In genomic region chr5:64166201-64166959, GRCh38 we compare ENCODE assay signal across 9 cellular contexts. TPM values are rescaled to one million over a fixed set of nuclear protein-coding genes. Genes with fewer than 3 reads are reported as not detected.
A peak's percentile ranks its signal among the peaks of the same experiment; 100 is the strongest.
DNase-seq lines count a peak whose midpoint lies in the region; ATAC-seq, FAIRE-seq and TF ChIP-seq lines count a peak whose summit lies in the region.
"Had no signal": no experiment of that assay in that cellular context is flagged by ENCODE, and none has a peak within 500 bp of the region (broad histone marks: within the 10 kb centered on the region; RNA-seq: fewer than 3 reads in every experiment).

No MANE protein-coding gene starts in this region.

- no peaks in the 10 kb centered on the region for H4K20me1 ChIP-seq in astrocyte (ENCODE audit: insufficient read depth, low read length)

- H3K4me1 Mint-ChIP-seq in astrocyte (ENCODE audit: low read depth, unreplicated experiment): no peaks in the 10 kb centered on the region

- ATAC-seq in GM21786 (IDR thresholded peaks at IDR 0.05; ENCODE audit: unreplicated experiment) (no peak), GM18909 (IDR thresholded peaks at IDR 0.05; ENCODE audit: poor library complexity, unreplicated experiment) (no peak)

- FAIRE-seq in astrocyte (lab: Jason Lieb, UNC): no peak

- WGBS in spleen, 5 donors: 15 to 21% (median 17%) methylated on average over 23 of the region's 23 CpGs

- TF ChIP-seq CTCF in astrocyte (IDR thresholded peaks at IDR 0.05; ENCODE audit: insufficient read depth, low read depth, low read length) (no peak), spleen (IDR thresholded peaks at IDR 0.05 in 8 of 11, conservative IDR thresholded peaks at IDR 0.05 in 3 of 11) (no peak)

- no peaks in the 10 kb centered on the region for H3K9me3 Mint-ChIP-seq in astrocyte (ENCODE audit: unreplicated experiment)

- TF ChIP-seq POLR2A in spleen (IDR thresholded peaks at IDR 0.05): no peak

- H2AFZ ChIP-seq in astrocyte (ENCODE audit: low read depth, low read length): peak overlapping the region; percentile 87

- H3K4me1 ChIP-seq in astrocyte (ENCODE audit: insufficient read depth, low read length): peaks cover 6% of the 10 kb centered on the region
- peaks cover 4% of the 10 kb centered on the region; the same call in 1 of the 2 replicates for H3K4me1 ChIP-seq in iPS-20b (ENCODE audit: insufficient read depth, low read length)
- H3K4me1 ChIP-seq in spleen: peaks cover 0 to 20% (median 0%) of the 10 kb centered on the region in 6 donors

- no peaks in the 10 kb centered on the region for H3K79me2 ChIP-seq in astrocyte (ENCODE audit: insufficient read depth, low read length)

- no peaks in the 10 kb centered on the region for H3K36me3 ChIP-seq in astrocyte (ENCODE audit: insufficient read depth, low read length)
- no peaks in the 10 kb centered on the region for H3K36me3 ChIP-seq in iPS-20b (ENCODE audit: insufficient read depth, low read depth, low read length)
- H3K36me3 ChIP-seq in spleen: no peaks in the 10 kb centered on the region

- H3K9me3 ChIP-seq in astrocyte (ENCODE audit: insufficient read depth, low read depth, low read length) (no peaks in the 10 kb centered on the region), iPS-20b (ENCODE audit: insufficient read depth, low read depth, low read length) (no peaks in the 10 kb centered on the region), spleen (no peaks in the 10 kb centered on the region)

- peaks cover 5% of the 10 kb centered on the region for H3K27me3 Mint-ChIP-seq in astrocyte (ENCODE audit: low read depth, unreplicated experiment)

- H3K4me3 ChIP-seq in astrocyte (ENCODE audit: insufficient read depth, low read depth, low read length) (peak overlapping the region; percentile 70), iPS-20b (ENCODE audit: low read length) (peak overlapping the region; percentile 87), spleen (peak overlapping the region; percentile 43 to 78 (median 54))

- H3K27me3 ChIP-seq in astrocyte (ENCODE audit: insufficient read depth, low read length) (no peaks in the 10 kb centered on the region), iPS-20b (ENCODE audit: insufficient read depth, low read length) (peaks cover 37% of the 10 kb centered on the region), spleen (replicated peaks in 1 of 7) (peaks cover 0 to 43% (median 20%) of the 10 kb centered on the region in 7 donors)

- H3K4me3 Mint-ChIP-seq in astrocyte (ENCODE audit: unreplicated experiment): peak overlapping the region; percentile 92

- H3K9ac ChIP-seq in astrocyte (ENCODE audit: low read length) (peak overlapping the region; percentile 78), iPS-20b (ENCODE audit: low read depth, low read length) (peak overlapping the region; percentile 81)

- H3K36me3 Mint-ChIP-seq in astrocyte (ENCODE audit: low read depth, unreplicated experiment): no peaks in the 10 kb centered on the region

- intact Hi-C loops in spleen (cut with DNase I; ENCODE audit: low total_unique reads): no loop called here

- peak overlapping the region; percentile 87 for H3K4me2 ChIP-seq in astrocyte (ENCODE audit: low read length)

- H3K27ac ChIP-seq in astrocyte (ENCODE audit: low read depth, low read length) (no peak overlapping the region), iPS-20b (ENCODE audit: low read length) (no peak overlapping the region), spleen (peak overlapping the region; percentile 48 to 82 (median 73))
- H3K27ac ChIP-seq: 22Rv1 had no signal

- peak overlapping the region; percentile 88 for H3K27ac Mint-ChIP-seq in astrocyte (ENCODE audit: unreplicated experiment)

- DNase-seq in DMS 273 (lab: John Stamatoyannopoulos, UW; ENCODE audit: unreplicated experiment) (peak; percentile 42), DMS 273 treated with DMSO at 0.1 percent for 48 hours (lab: John Stamatoyannopoulos, UW) (no peak), astrocyte (ENCODE audit: low read depth) (no peak), spleen (peak; percentile 68), 8988T (no peak)

RNA-seq across cellular contexts. Expression of gene RNF180, which starts 0.7 kb away (rescaled TPM):
- 4.6 and 5.4 TPM in 2 replicates for total RNA-seq in astrocyte
- total RNA-seq in spleen: 10 to 100 TPM in 4 of 7 donors, 1 to 10 TPM in 3; 6.4 to 18.3 (median 12.1) TPM
- polyA plus RNA-seq in spleen: 1 to 10 TPM in 1 of 3 donors, under 1 TPM in 2; 0.72 to 1.2 (median 0.77) TPM

Comparison
In these comparisons a context has a peak if more than half of its experiments do, and no peak if none do; other contexts are left out.
1. DNase-seq: peak in DMS 273 (single experiment) and spleen (single experiment); none in DMS 273 treated with DMSO at 0.1 percent for 48 hours (single experiment), astrocyte (single experiment) and 8988T (single experiment).
2. H3K27ac ChIP-seq: peak in spleen (8 of 8); none in astrocyte (single experiment) and iPS-20b (single experiment).
3. Peak in every context shown above with its lines, with median percentiles within 50 percentile points of each other: H3K4me3 ChIP-seq.